ENCODE assay signal across 8 cellular contexts in the genomic region with DNA sequence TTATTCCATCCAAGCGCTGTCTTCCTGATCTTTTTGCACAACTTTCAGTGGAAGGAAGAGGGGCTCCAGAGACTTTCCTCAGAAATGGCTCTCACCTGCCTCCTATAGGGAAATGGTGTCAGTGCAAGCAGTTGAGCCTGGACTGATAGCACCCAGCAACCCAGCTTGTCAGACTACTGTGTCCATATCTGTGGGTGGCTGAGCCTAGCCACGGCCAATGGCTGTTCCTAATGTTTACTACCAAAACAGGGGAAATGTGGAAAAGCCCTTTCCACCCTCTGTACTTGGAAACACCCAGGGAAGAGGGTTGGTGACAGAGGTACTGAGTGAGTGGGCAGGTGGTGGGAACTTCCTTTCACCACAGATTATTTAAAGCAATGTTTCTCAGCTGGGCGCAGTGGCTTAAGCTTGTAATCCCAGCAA. TPM values are rescaled to one million over a fixed set of nuclear protein-coding genes. Genes with fewer than 3 reads are reported as not detected.
DNase-seq lines count a peak whose midpoint lies in the region; ATAC-seq and FAIRE-seq lines count a peak whose summit lies in the region.

No MANE protein-coding gene starts in this region.

- FAIRE-seq in RCC 7860 (lab: Jason Lieb, UNC) = peak; percentile 14

- no peak for ATAC-seq in GM19467 (IDR thresholded peaks at IDR 0.05; ENCODE audit: unreplicated experiment)
- ATAC-seq in HG02763 (IDR thresholded peaks at IDR 0.05; ENCODE audit: unreplicated experiment) = no peak

- DNase-seq in NCI-H345 (lab: John Stamatoyannopoulos, UW) = peak; percentile 44
- DNase-seq in NCI-H345 treated with DMSO at 0.1 percent for 48 hours (lab: John Stamatoyannopoulos, UW; ENCODE audit: unreplicated experiment) = no peak
- DNase-seq in HT1080 (ENCODE audit: low read depth) = peak; percentile 55
- peak; percentile 33 for DNase-seq in RCC 7860 (ENCODE audit: low spot score)
- DNase-seq in dedifferentiated amniotic fluid mesenchymal stem cell (ENCODE audit: extremely low spot score) = peak; percentile 53
- peak; percentile 51 to 66 for DNase-seq in lung microvascular endothelial cell (ENCODE audit: low read depth in 2 of 2)

RNA-seq across cellular contexts. Expression of a gene that starts 4.3 kb away (rescaled TPM):
- 165 and 201 TPM in 2 replicates for total RNA-seq in HT1080 (2014; rRNA removed; shearing (Covaris generic))
- 138 and 153 TPM in 2 replicates for polyA plus RNA-seq in HT1080 (2015; cell fraction: cytosol; rRNA removed)
- polyA plus RNA-seq in HT1080 (2015; cell fraction: nucleus; rRNA removed) = 106 and 111 TPM in 2 replicates
- total RNA-seq in lung microvascular endothelial cell = 75.0 and 78.9 TPM in 2 replicates

RNA-seq across cellular contexts. Expression of a gene that starts 7.2 kb away (rescaled TPM):
- total RNA-seq in HT1080 (2014; rRNA removed; shearing (Covaris generic)) = not detected in 2 replicates
- not detected in 2 replicates for polyA plus RNA-seq in HT1080 (2015; cell fraction: cytosol; rRNA removed)
- not detected in 2 replicates for polyA plus RNA-seq in HT1080 (2015; cell fraction: nucleus; rRNA removed)
- 0.20 and 0.22 TPM in 2 replicates for total RNA-seq in lung microvascular endothelial cell

RNA-seq across cellular contexts. Expression of a gene that starts 55.3 kb away (rescaled TPM):
- not detected in 2 replicates for total RNA-seq in HT1080 (2014; rRNA removed; shearing (Covaris generic))
- polyA plus RNA-seq in HT1080 (2015; cell fraction: cytosol; rRNA removed) = not detected in 2 replicates
- not detected in 2 replicates for polyA plus RNA-seq in HT1080 (2015; cell fraction: nucleus; rRNA removed)
- total RNA-seq in lung microvascular endothelial cell = not detected in 2 replicates
